Comparison of ENCODE assay signal across 8 cellular contexts in the genomic region with DNA sequence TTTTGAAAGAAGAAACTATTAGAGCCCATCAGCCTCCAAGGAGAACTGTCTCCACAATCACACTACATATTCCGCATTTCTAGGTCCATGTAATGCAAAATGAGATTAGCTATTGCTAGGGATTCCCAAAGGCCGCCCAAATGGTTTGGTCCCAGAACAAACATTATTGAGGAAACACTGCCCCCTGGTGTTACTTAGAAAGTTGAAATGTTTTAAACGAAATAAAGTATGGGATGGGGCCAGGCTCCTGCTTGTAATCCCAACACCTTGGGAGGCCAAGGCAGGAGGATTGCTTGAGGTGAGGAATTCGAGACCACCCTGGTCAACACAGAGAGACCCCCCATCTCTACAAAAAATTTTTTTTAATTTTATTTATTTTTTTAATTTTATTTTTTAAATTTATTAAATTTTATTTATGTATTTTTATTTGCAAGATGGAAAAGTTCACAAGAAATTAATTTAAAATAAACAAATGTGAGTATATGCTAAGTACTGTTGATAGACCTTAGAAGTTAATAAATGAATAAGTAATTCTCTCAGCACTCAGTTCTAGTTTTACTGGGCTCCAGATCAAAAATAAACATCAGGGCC. TPM values are rescaled to one million over a fixed set of nuclear protein-coding genes. Genes with fewer than 3 reads are reported as not detected.
DNase-seq lines count a peak whose midpoint lies in the region; ATAC-seq, FAIRE-seq and TF ChIP-seq lines count a peak whose summit lies in the region.

No MANE protein-coding gene starts in this region.

- POLR2A ChIA-PET in CD8-positive, alpha-beta memory T cell (lab: Charles Lee) = no interaction called here
- POLR2A ChIA-PET in activated CD4-positive, alpha-beta T cell treated with anti-CD3 and anti-CD28 coated beads, Interleukin-2, amount 10 ng/mL, durations not matched to agents 7 days and 5 days (lab: Charles Lee) = no interaction called here

- no peak overlapping the region for H3K4me3 Mint-ChIP-seq in CD8-positive, alpha-beta memory T cell
- no peak overlapping the region for H3K4me3 Mint-ChIP-seq in activated CD4-positive, alpha-beta T cell treated with anti-CD3 and anti-CD28 coated beads, Interleukin-2, amount 10 ng/mL, durations not matched to agents 7 days and 5 days

- H3K27me3 ChIP-seq in CD8-positive, alpha-beta memory T cell (ENCODE audit: insufficient read depth, low read length, poor library complexity, severe bottlenecking) = no peaks in the 10 kb centered on the region
- H3K27me3 ChIP-seq in ovary = no peaks in the 10 kb centered on the region

- 6 to 9% (median 8%) methylated on average over 4 of the region's 4 CpGs for whole genome bisulfite sequencing in ovary, 3 donors

- intact Hi-C loops in ovary (cut with DNase I) = loop anchor here in 2 of 4 donors (5.0 to 10.0 kb wide), 2 partner anchors 98 to 160 kb away; partner anchors contain the start of gene CRYBA2 (in 1 of the 2)

- peak; percentile 59 for FAIRE-seq in frontal cortex (lab: Jason Lieb, UNC)

- peaks cover 0 to 2% of the 10 kb centered on the region in 2 donors for H3K27me3 Mint-ChIP-seq in CD8-positive, alpha-beta memory T cell
- no peaks in the 10 kb centered on the region for H3K27me3 Mint-ChIP-seq in activated CD4-positive, alpha-beta T cell treated with anti-CD3 and anti-CD28 coated beads, Interleukin-2, amount 10 ng/mL, durations not matched to agents 7 days and 5 days

- H3K27ac Mint-ChIP-seq in CD8-positive, alpha-beta memory T cell = peak overlapping the region in 1 of 8 donors; percentile 65
- no peak overlapping the region for H3K27ac Mint-ChIP-seq in activated CD4-positive, alpha-beta T cell treated with anti-CD3 and anti-CD28 coated beads, Interleukin-2, amount 10 ng/mL, durations not matched to agents 7 days and 5 days

- no peak for ATAC-seq in GM19351 (IDR thresholded peaks at IDR 0.05; ENCODE audit: unreplicated experiment)

- peaks cover 23% of the 10 kb centered on the region for H3K36me3 ChIP-seq in CD8-positive, alpha-beta memory T cell (ENCODE audit: insufficient read depth, low read length)
- H3K36me3 ChIP-seq in ovary = no peaks in the 10 kb centered on the region

- H3K4me3 ChIP-seq in CD8-positive, alpha-beta memory T cell (ENCODE audit: low read length) = no peak overlapping the region
- no peak overlapping the region for H3K4me3 ChIP-seq in ovary

- H3K36me3 Mint-ChIP-seq in CD8-positive, alpha-beta memory T cell = peaks cover 5 to 51% (median 10%) of the 10 kb centered on the region in 3 donors
- H3K36me3 Mint-ChIP-seq in activated CD4-positive, alpha-beta T cell treated with anti-CD3 and anti-CD28 coated beads, Interleukin-2, amount 10 ng/mL, durations not matched to agents 7 days and 5 days (ENCODE audit: low read depth) = peaks cover 22% of the 10 kb centered on the region

- CTCF ChIA-PET in CD8-positive, alpha-beta memory T cell (lab: Charles Lee) = interaction anchor here (0.6 to 8.0 kb wide), 23 partner anchors 9 to 303 kb away, joined by 3 to 70 read pairs (median 4); partner anchors contain the start of genes GLB1L, SLC23A3, STK16 and TUBA4A
- CTCF ChIA-PET in activated CD4-positive, alpha-beta T cell treated with anti-CD3 and anti-CD28 coated beads, Interleukin-2, amount 10 ng/mL, durations not matched to agents 7 days and 5 days (lab: Charles Lee) = interaction anchor here (0.7 to 9.2 kb wide), 13 partner anchors 16 to 175 kb away, joined by 3 to 85 read pairs (median 4); no protein-coding TSS in a partner anchor

- no peaks in the 10 kb centered on the region for H3K9me3 ChIP-seq in CD8-positive, alpha-beta memory T cell (ENCODE audit: low read length)
- no peaks in the 10 kb centered on the region for H3K9me3 ChIP-seq in ovary

- no peaks in the 10 kb centered on the region for H3K9me3 Mint-ChIP-seq in CD8-positive, alpha-beta memory T cell
- H3K9me3 Mint-ChIP-seq in activated CD4-positive, alpha-beta T cell treated with anti-CD3 and anti-CD28 coated beads, Interleukin-2, amount 10 ng/mL, durations not matched to agents 7 days and 5 days = no peaks in the 10 kb centered on the region

- H3K4me1 Mint-ChIP-seq in CD8-positive, alpha-beta memory T cell = peaks cover 7 to 10% (median 8%) of the 10 kb centered on the region in 3 donors
- H3K4me1 Mint-ChIP-seq in activated CD4-positive, alpha-beta T cell treated with anti-CD3 and anti-CD28 coated beads, Interleukin-2, amount 10 ng/mL, durations not matched to agents 7 days and 5 days = peaks cover 21% of the 10 kb centered on the region

- H3K27ac ChIP-seq in CD8-positive, alpha-beta memory T cell (ENCODE audit: low read depth, low read length) = no peak overlapping the region
- no peak overlapping the region for H3K27ac ChIP-seq in ovary

- TF ChIP-seq EP300 in ovary (IDR thresholded peaks at IDR 0.05) = no peak

- peak in 3 of 5 donors; percentile 44 to 60 (median 55) for DNase-seq in CD8-positive, alpha-beta memory T cell
- DNase-seq in H4 (ENCODE audit: low spot score) = peak; percentile 66
- peak; percentile 71 for DNase-seq in NCI-H345 treated with DMSO at 0.1 percent for 48 hours (lab: John Stamatoyannopoulos, UW; ENCODE audit: unreplicated experiment)
- DNase-seq in activated CD4-positive, alpha-beta T cell treated with anti-CD3 and anti-CD28 coated beads, Interleukin-2, amount 10 ng/mL, durations not matched to agents 7 days and 5 days = peak; percentile 62
- DNase-seq in frontal cortex (ENCODE audit: low spot score in 2 of 2) = peak; percentile 48 to 67
- peak in 1 of 5 donors; percentile 42 for DNase-seq in ovary
- no peak for DNase-seq in cortex of kidney (lab: John Stamatoyannopoulos, UW)

- TF ChIP-seq CTCF in ovary (IDR thresholded peaks at IDR 0.05) = peak; percentile 49 to 77 (median 56)

- TF ChIP-seq POLR2A in ovary (IDR thresholded peaks at IDR 0.05) = no peak

- peaks cover 6% of the 10 kb centered on the region for H3K4me1 ChIP-seq in CD8-positive, alpha-beta memory T cell (ENCODE audit: insufficient read depth, low read length)
- no peaks in the 10 kb centered on the region for H3K4me1 ChIP-seq in ovary (ENCODE audit: insufficient read depth)

RNA-seq across cellular contexts. Expression of gene NHEJ1, which starts 5.5 kb away (rescaled TPM):
- 10 to 100 TPM; 22.4 to 24.5 TPM for total RNA-seq in CD8-positive, alpha-beta memory T cell
- 26.3 TPM for polyA plus RNA-seq in CD8-positive, alpha-beta memory T cell
- 20.9 and 27.4 TPM in 2 replicates for total RNA-seq in H4 (2014; rRNA removed; shearing (Covaris generic))
- total RNA-seq in activated CD4-positive, alpha-beta T cell treated with anti-CD3 and anti-CD28 coated beads, Interleukin-2, amount 10 ng/mL, durations not matched to agents 7 days and 5 days = 10 to 100 TPM; 18.1 to 20.3 TPM
- 8.6 TPM for total RNA-seq in frontal cortex
- 10 to 100 TPM; 14.7 to 19.1 (median 17.1) TPM for total RNA-seq in ovary
- 10 to 100 TPM; 10.8 to 23.1 TPM for polyA plus RNA-seq in ovary

RNA-seq across cellular contexts. Expression of gene SLC23A3, which starts 14.7 kb away (rescaled TPM):
- total RNA-seq in CD8-positive, alpha-beta memory T cell = 1 to 10 TPM; 2.3 to 2.6 TPM
- not detected for polyA plus RNA-seq in CD8-positive, alpha-beta memory T cell
- total RNA-seq in H4 (2014; rRNA removed; shearing (Covaris generic)) = 0.12 TPM in 1 of 2 replicates, not detected in the other
- 1 to 10 TPM; 2.3 to 2.8 TPM for total RNA-seq in activated CD4-positive, alpha-beta T cell treated with anti-CD3 and anti-CD28 coated beads, Interleukin-2, amount 10 ng/mL, durations not matched to agents 7 days and 5 days
- total RNA-seq in frontal cortex (under 0.01 TPM), ovary (1 to 10 TPM in 6 of 7 donors, under 1 TPM in 1; 0.84 to 4.5 (median 1.7) TPM)
- 1 to 10 TPM in 1 of 2 donors, under 1 TPM in 1; 0.81 to 1.1 TPM for polyA plus RNA-seq in ovary

RNA-seq across cellular contexts. Expression of gene CNPPD1, which starts 21.6 kb away (rescaled TPM):
- total RNA-seq in CD8-positive, alpha-beta memory T cell = 10 to 100 TPM; 66.2 to 67.0 TPM
- 74.3 TPM for polyA plus RNA-seq in CD8-positive, alpha-beta memory T cell
- total RNA-seq in H4 (2014; rRNA removed; shearing (Covaris generic)) = 10.8 and 13.3 TPM in 2 replicates
- total RNA-seq in activated CD4-positive, alpha-beta T cell treated with anti-CD3 and anti-CD28 coated beads, Interleukin-2, amount 10 ng/mL, durations not matched to agents 7 days and 5 days = 10 to 100 TPM; 79.6 to 79.8 TPM
- total RNA-seq in frontal cortex = 32.2 TPM
- 10 to 100 TPM; 29.7 to 68.2 (median 62.8) TPM for total RNA-seq in ovary
- 10 to 100 TPM; 27.1 to 46.7 TPM for polyA plus RNA-seq in ovary

RNA-seq across cellular contexts. Expression of gene RETREG2, which starts 22.9 kb away (rescaled TPM):
- total RNA-seq in CD8-positive, alpha-beta memory T cell = 10 to 100 TPM; 67.6 to 76.1 TPM
- polyA plus RNA-seq in CD8-positive, alpha-beta memory T cell = 65.9 TPM
- total RNA-seq in H4 (2014; rRNA removed; shearing (Covaris generic)) = 52.8 and 53.3 TPM in 2 replicates
- 100 to 1,000 TPM in 1 of 2 experiments, 10 to 100 TPM in 1; 95.1 to 102 TPM for total RNA-seq in activated CD4-positive, alpha-beta T cell treated with anti-CD3 and anti-CD28 coated beads, Interleukin-2, amount 10 ng/mL, durations not matched to agents 7 days and 5 days
- total RNA-seq in frontal cortex (73.4 TPM), ovary (100 to 1,000 TPM in 3 of 7 donors, 10 to 100 TPM in 4; 40.9 to 106 (median 95.6) TPM)
- polyA plus RNA-seq in ovary = 100 to 1,000 TPM in 1 of 2 donors, 10 to 100 TPM in 1; 74.4 to 110 TPM

RNA-seq across cellular contexts. Expression of gene ZFAND2B, which starts 51.4 kb away (rescaled TPM):
- 10 to 100 TPM; 32.4 to 36.8 TPM for total RNA-seq in CD8-positive, alpha-beta memory T cell
- polyA plus RNA-seq in CD8-positive, alpha-beta memory T cell = 86.0 TPM
- total RNA-seq in H4 (2014; rRNA removed; shearing (Covaris generic)) = 22.7 and 37.4 TPM in 2 replicates
- total RNA-seq in activated CD4-positive, alpha-beta T cell treated with anti-CD3 and anti-CD28 coated beads, Interleukin-2, amount 10 ng/mL, durations not matched to agents 7 days and 5 days = 10 to 100 TPM; 49.1 to 60.2 TPM
- total RNA-seq in frontal cortex = 10.2 TPM
- 10 to 100 TPM; 22.4 to 45.6 (median 33.9) TPM for total RNA-seq in ovary
- 10 to 100 TPM; 14.3 to 31.1 TPM for polyA plus RNA-seq in ovary
